ENCODE assay signal across 22 cellular contexts in genomic region chr21:42755766-42756579, GRCh38.
"Had no signal": no experiment of that assay in that cellular context is flagged by ENCODE, and none has a peak within 500 bp of the region (broad histone marks: within the 10 kb centered on the region; RNA-seq: fewer than 3 reads in every experiment).

No MANE protein-coding gene starts in this region.

- H3K36me3 ChIP-seq: colonic mucosa, upper lobe of right lung, vagina had no signal

- H3K9me3 ChIP-seq: colonic mucosa, psoas muscle, testis, tibial nerve, upper lobe of right lung, vagina had no signal

- H3K27ac Mint-ChIP-seq: endodermal cell; stimulated activated naive B cell treated with anti-CD40 and anti-IgM and Interleukin-4, amounts not matched to agents 10 μg/mL and 1 μg/mL and 100 μg/mL, for 72 hours had no signal

- H3K4me1 Mint-ChIP-seq: stimulated activated naive B cell treated with anti-CD40 and anti-IgM and Interleukin-4, amounts not matched to agents 10 μg/mL and 1 μg/mL and 100 μg/mL, for 72 hours; stimulated activated naive CD8-positive, alpha-beta T cell treated with anti-CD3 and anti-CD28 coated beads, Interleukin-15, amount 100 ng/mL, for 72 hours had no signal

- ATAC-seq: foreskin keratinocyte; left cardiac atrium; naive thymus-derived CD8-positive, alpha-beta T cell; psoas muscle; sciatic nerve; stimulated activated naive B cell treated with anti-CD40 and anti-IgM and Interleukin-4, amounts not matched to agents 10 μg/mL and 1 μg/mL and 100 μg/mL, for 72 hours; upper lobe of right lung had no signal

- H3K27me3 ChIP-seq: colonic mucosa, foreskin keratinocyte, hepatocyte, testis, tibial nerve, upper lobe of right lung, vagina had no signal

- H3K27ac ChIP-seq: colonic mucosa, foreskin keratinocyte, hepatocyte, parathyroid adenoma, psoas muscle, testis, tibial nerve, upper lobe of right lung, vagina had no signal

- H3K4me1 ChIP-seq: colonic mucosa, foreskin keratinocyte, parathyroid adenoma, psoas muscle, testis, tibial nerve, upper lobe of right lung, vagina had no signal

- H3K27me3 Mint-ChIP-seq: naive thymus-derived CD8-positive, alpha-beta T cell; stimulated activated naive CD8-positive, alpha-beta T cell treated with anti-CD3 and anti-CD28 coated beads, Interleukin-15, amount 100 ng/mL, for 72 hours had no signal

- H3K4me3 Mint-ChIP-seq: endodermal cell; naive thymus-derived CD8-positive, alpha-beta T cell; stimulated activated naive B cell treated with anti-CD40 and anti-IgM and Interleukin-4, amounts not matched to agents 10 μg/mL and 1 μg/mL and 100 μg/mL, for 72 hours; stimulated activated naive CD8-positive, alpha-beta T cell treated with anti-CD3 and anti-CD28 coated beads, Interleukin-15, amount 100 ng/mL, for 72 hours had no signal

- H3K4me3 ChIP-seq: colonic mucosa, hepatocyte, psoas muscle, testis, tibial nerve, upper lobe of right lung, vagina had no signal

- DNase-seq: colonic mucosa; effector CD4-positive, alpha-beta T cell; endodermal cell; erythroblast; foreskin keratinocyte; head of caudate nucleus; left cardiac atrium; mammary epithelial cell; occipital lobe; psoas muscle; stimulated activated CD4-positive, alpha-beta T cell treated with anti-CD3 and anti-CD28 coated beads, Interleukin-2, amount 100 ng/mL, for 24 hours; stimulated activated CD4-positive, alpha-beta T cell treated with anti-CD3 and anti-CD28 coated beads, Interleukin-4, amount 100 ng/mL, for 4 hours; stimulated activated naive B cell treated with anti-CD40 and anti-IgM and Interleukin-4, amounts not matched to agents 10 μg/mL and 1 μg/mL and 100 μg/mL, for 72 hours; stimulated activated naive CD8-positive, alpha-beta T cell treated with anti-CD3 and anti-CD28 coated beads, Interleukin-15, amount 100 ng/mL, for 72 hours; testis; upper lobe of right lung had no signal

- H3K36me3 Mint-ChIP-seq: stimulated activated naive B cell treated with anti-CD40 and anti-IgM and Interleukin-4, amounts not matched to agents 10 μg/mL and 1 μg/mL and 100 μg/mL, for 72 hours had no signal

- H3K9me3 Mint-ChIP-seq: endodermal cell; naive thymus-derived CD8-positive, alpha-beta T cell; stimulated activated naive B cell treated with anti-CD40 and anti-IgM and Interleukin-4, amounts not matched to agents 10 μg/mL and 1 μg/mL and 100 μg/mL, for 72 hours; stimulated activated naive CD8-positive, alpha-beta T cell treated with anti-CD3 and anti-CD28 coated beads, Interleukin-15, amount 100 ng/mL, for 72 hours had no signal
